Comparison of ENCODE assay signal across 20 cellular contexts in genomic region chr13:66888698-66889097, GRCh38.
DNase-seq lines count a peak whose midpoint lies in the region; ATAC-seq, FAIRE-seq and TF ChIP-seq lines count a peak whose summit lies in the region.
"Had no signal": no experiment of that assay in that cellular context is flagged by ENCODE, and none has a peak within 500 bp of the region (broad histone marks: within the 10 kb centered on the region; RNA-seq: fewer than 3 reads in every experiment).

No MANE protein-coding gene starts in this region.

- H3K4me1 ChIP-seq in kidney (ENCODE audit: control insufficient read depth in 1 of 2, insufficient read depth in 1 of 2, low read depth in 1 of 2, low read length in 2 of 2): no peaks in the 10 kb centered on the region
- H3K4me1 ChIP-seq: Caco-2, Peyer's patch had no signal

- ATAC-seq in activated CD4-positive, CD25-positive, alpha-beta regulatory T cell treated with anti-CD3 and anti-CD28 coated beads, Interleukin-2, amount 50 U/mL, for 24 hours: no peak
- no peak for ATAC-seq in GM18858 (IDR thresholded peaks at IDR 0.05; ENCODE audit: unreplicated experiment)
- ATAC-seq: HCT116, K562 had no signal

- peak; percentile 4 for DNase-seq in NCI-H2227 treated with DMSO at 0.1 percent for 48 hours (lab: John Stamatoyannopoulos, UW)
- DNase-seq in NCI-H2227 (lab: John Stamatoyannopoulos, UW; ENCODE audit: unreplicated experiment): no peak
- no peak for DNase-seq in dorsolateral prefrontal cortex
- DNase-seq in kidney glomerular epithelial cell (lab: John Stamatoyannopoulos, UW): peak; percentile 6
- DNase-seq in kidney: no peak
- no peak for DNase-seq in H4 (ENCODE audit: low spot score)
- DNase-seq: Caco-2, DMS53, NCI-H1092, NCI-H2107, NCI-H748 treated with DMSO at 0.1 percent for 48 hours, Peyer's patch, Right ventricle myocardium superior had no signal

- FAIRE-seq in kidney (lab: Jason Lieb, UNC): no peak
- FAIRE-seq: GM19239, K562 had no signal

- TF ChIP-seq CTCF in dorsolateral prefrontal cortex (IDR thresholded peaks at IDR 0.05 in 54 of 56, conservative IDR thresholded peaks at IDR 0.05 in 2 of 56; ENCODE audit: low read depth in 1 of 56, partially characterized antibody in 56 of 56) (no peak), kidney (IDR thresholded peaks at IDR 0.05; ENCODE audit: borderline replicate concordance, extremely low read depth, insufficient read depth) (no peak)

- H3K9me3 ChIP-seq in kidney (ENCODE audit: control insufficient read depth in 1 of 2, low read length in 2 of 2): no peaks in the 10 kb centered on the region
- H3K9me3 ChIP-seq: Caco-2, Peyer's patch had no signal

- intact Hi-C loops in dorsolateral prefrontal cortex (cut with DNase I) (loop anchor here (5.0 kb wide), 3 partner anchors 46 to 334 kb away; no protein-coding TSS in a partner anchor), kidney (cut with DNase I) (no loop called here)

- no peaks in the 10 kb centered on the region for H3K27me3 ChIP-seq in dorsolateral prefrontal cortex
- H3K27me3 ChIP-seq: Peyer's patch had no signal

- H3K36me3 ChIP-seq in kidney (ENCODE audit: control insufficient read depth in 1 of 2, insufficient read depth in 2 of 2, low read length in 2 of 2): no peaks in the 10 kb centered on the region
- H3K36me3 ChIP-seq: Peyer's patch had no signal

- H3K27ac ChIP-seq in dorsolateral prefrontal cortex: peak overlapping the region in 56 of 59 donors; percentile 7 to 94 (median 84)
- no peak overlapping the region for H3K27ac ChIP-seq in kidney (ENCODE audit: low read depth in 2 of 2, low read length in 2 of 2)
- H3K27ac ChIP-seq: 22Rv1, C4-2B, Peyer's patch had no signal

- H3K4me3 ChIP-seq in dorsolateral prefrontal cortex (no peak overlapping the region), kidney (ENCODE audit: low read length in 2 of 2) (no peak overlapping the region)
- H3K4me3 ChIP-seq: K562, Peyer's patch had no signal

- H3K9ac ChIP-seq in kidney (ENCODE audit: low read length in 2 of 2): no peak overlapping the region

Comparison
In these comparisons a context has a peak if more than half of its experiments do, and no peak if none do; other contexts are left out.
1. DNase-seq: peak in NCI-H2227 treated with DMSO at 0.1 percent for 48 hours (single experiment) and kidney glomerular epithelial cell (single experiment); none in NCI-H2227 (single experiment), dorsolateral prefrontal cortex (0 of 10), kidney (single experiment) and H4 (single experiment).
2. H3K27ac ChIP-seq: peak in dorsolateral prefrontal cortex (56 of 59); none in kidney (0 of 2).